ENCODE assay signal across 9 cellular contexts in genomic region chr2:68156419-68156818, GRCh38. TPM values are rescaled to one million over a fixed set of nuclear protein-coding genes. Genes with fewer than 3 reads are reported as not detected.
DNase-seq lines count a peak whose midpoint lies in the region; ATAC-seq, FAIRE-seq and TF ChIP-seq lines count a peak whose summit lies in the region.
"Had no signal": no experiment of that assay in that cellular context is flagged by ENCODE, and none has a peak within 500 bp of the region (broad histone marks: within the 10 kb centered on the region; RNA-seq: fewer than 3 reads in every experiment).

No MANE protein-coding gene starts in this region.

- no peak for DNase-seq in cardiac muscle cell (ENCODE audit: low read depth in 1 of 2, low spot score in 1 of 2)
- DNase-seq in Right ventricle myocardium superior = no peak
- no peak for DNase-seq in GM12878 (ENCODE audit: low read depth, low spot score)
- DNase-seq in memory B cell (ENCODE audit: low spot score in 2 of 2) = no peak
- no peak for DNase-seq in RCC 7860 (ENCODE audit: low spot score)
- DNase-seq in cerebellar nuclear complex (lab: John Stamatoyannopoulos, UW) = no peak
- no peak for DNase-seq in SKM-1 (lab: John Stamatoyannopoulos, UW; ENCODE audit: unreplicated experiment)

- H3K9me3 ChIP-seq in cardiac muscle cell (ENCODE audit: low read depth) (no peaks in the 10 kb centered on the region), GM12878 (replicated peaks; ENCODE audit: control insufficient read depth, insufficient read depth, low read length) (no peaks in the 10 kb centered on the region)

- H3K4me3 Mint-ChIP-seq in memory B cell = peak overlapping the region; percentile 99

- in situ Hi-C loops in GM12878 (cut with MboI) = no loop called here

- no peak for TF ChIP-seq RAD21 in GM12878 (IDR thresholded peaks at IDR 0.05; ENCODE audit: insufficient read depth, low read depth, low read length)

- H3K4me2 ChIP-seq in GM12878 (ENCODE audit: control insufficient read depth, insufficient read depth) = peak overlapping the region; percentile 91

- CTCF ChIA-PET in GM12878 (lab: Yijun Ruan, JAX) = interaction anchor here (0.7 to 3.6 kb wide), 8 partner anchors 20 to 307 kb away, joined by 3 to 25 read pairs (median 4); partner anchors contain the start of gene PPP3R1

- H4K20me1 ChIP-seq in GM12878 (ENCODE audit: control insufficient read depth, insufficient read depth) = no peaks in the 10 kb centered on the region

- peaks cover 13% of the 10 kb centered on the region for H3K36me3 ChIP-seq in cardiac muscle cell
- H3K36me3 ChIP-seq in GM12878 (ENCODE audit: control insufficient read depth in 2 of 2, insufficient read depth in 2 of 2, low read length in 1 of 2) = peaks cover 0 to 7% of the 10 kb centered on the region in 2 experiments; a peak in 2 of 4 replicates
- H3K36me3 ChIP-seq in urinary bladder (ENCODE audit: insufficient read depth) = no peaks in the 10 kb centered on the region

- H3K9me3 Mint-ChIP-seq in memory B cell = no peaks in the 10 kb centered on the region

- no peak for ATAC-seq in Right ventricle myocardium superior (ENCODE audit: poor library complexity)
- ATAC-seq in GM12878 = no peak
- ATAC-seq in memory B cell (ENCODE audit: low read depth) = no peak

- H3K79me2 ChIP-seq in GM12878 (ENCODE audit: control insufficient read depth, insufficient read depth, low read length) = peaks cover 40% of the 10 kb centered on the region

- TF ChIP-seq CTCF in cardiac muscle cell (IDR thresholded peaks at IDR 0.05; ENCODE audit: low read depth, low read length) (no peak), GM12878 (IDR thresholded peaks at IDR 0.05 in 2 of 3, conservative IDR thresholded peaks at IDR 0.05 in 1 of 3; ENCODE audit: control insufficient read depth in 2 of 3, extremely low read depth in 1 of 3, insufficient read depth in 1 of 3, low read depth in 3 of 3, low read length in 3 of 3) (no peak)

- TF ChIP-seq POLR2A in GM12878 (IDR thresholded peaks at IDR 0.05; ENCODE audit: low read depth, low read length) = no peak

- no peaks in the 10 kb centered on the region for H3K27me3 Mint-ChIP-seq in memory B cell

- H3K4me1 Mint-ChIP-seq in memory B cell = peaks cover 24% of the 10 kb centered on the region

- H3K27ac Mint-ChIP-seq in memory B cell = peak overlapping the region; percentile 100

- BruUV-seq in GM12878 (replicated peaks; lab: Mats Ljungman, UMichigan) = no TSS peak

- SMC1A ChIA-PET in GM12878 (lab: Charles Lee; ENCODE audit: uncharacterized antibody, unreplicated experiment) = interaction anchor here (0.8 to 2.1 kb wide), 12 partner anchors 12 to 127 kb away, joined by 3 to 12 read pairs (median 6); partner anchors contain the start of gene PPP3R1

- POLR2A ChIA-PET in GM12878 (lab: Charles Lee) = interaction anchor here (0.7 to 1.2 kb wide), 3 partner anchors 12 to 94 kb away, joined by 3 to 5 read pairs (median 4); partner anchors contain the start of gene C1D

- peak overlapping the region; percentile 97; the same call in 1 of the 2 replicates for H2AFZ ChIP-seq in GM12878 (ENCODE audit: control insufficient read depth, low read depth, low read length)

- intact Hi-C loops in Right ventricle myocardium superior (cut with DNase I) (no loop called here), GM12878 (cut with micrococcal nuclease; ENCODE audit: unreplicated experiment) (loop anchor here (2.0 kb wide), 1 partner anchor 36 kb away; no protein-coding TSS in a partner anchor)

- FAIRE-seq in GM12878 (lab: Jason Lieb, UNC) (no peak), RCC 7860 (lab: Jason Lieb, UNC) (no peak)
- FAIRE-seq: G401.6 had no signal

- peaks cover 11% of the 10 kb centered on the region for H3K36me3 Mint-ChIP-seq in memory B cell

- TF ChIP-seq EP300 in GM12878 (IDR thresholded peaks at IDR 0.05; ENCODE audit: borderline replicate concordance in 1 of 2, control insufficient read depth in 1 of 2, low read depth in 2 of 2, low read length in 2 of 2) = no peak

- WGBS in GM12878 (ENCODE audit: insufficient coverage, insufficient replicate concordance, low lambda C conversion rate, missing lambda C conversion rate) = 0% methylated on average over 3 of the region's 3 CpGs
- WGBS in urinary bladder = 8% methylated on average over 3 of the region's 3 CpGs

- peak overlapping the region; percentile 87 for H3K9ac ChIP-seq in GM12878 (ENCODE audit: control insufficient read depth, insufficient read depth, low read length)

- RAD21 ChIA-PET in GM12878 (lab: Charles Lee; ENCODE audit: unreplicated experiment) = interaction anchor here (0.9 to 3.6 kb wide), 5 partner anchors 29 to 307 kb away, joined by 3 to 13 read pairs (median 3); no protein-coding TSS in a partner anchor

- peaks cover 17% of the 10 kb centered on the region for H3K4me1 ChIP-seq in cardiac muscle cell (ENCODE audit: low read depth)
- peaks cover 10% of the 10 kb centered on the region for H3K4me1 ChIP-seq in GM12878 (ENCODE audit: control insufficient read depth, insufficient read depth, low read length)
- H3K4me1 ChIP-seq in urinary bladder (ENCODE audit: insufficient read depth) = no peaks in the 10 kb centered on the region

- peak overlapping the region; percentile 98 for H3K27ac ChIP-seq in cardiac muscle cell
- H3K27ac ChIP-seq in GM12878 (ENCODE audit: control insufficient read depth, insufficient read depth) = peak overlapping the region; percentile 97; the same call in 1 of the 2 replicates
- no peak overlapping the region for H3K27ac ChIP-seq in urinary bladder (ENCODE audit: low read depth)

- no peaks in the 10 kb centered on the region for H3K27me3 ChIP-seq in cardiac muscle cell
- no peaks in the 10 kb centered on the region for H3K27me3 ChIP-seq in GM12878 (replicated peaks in 1 of 2; ENCODE audit: control insufficient read depth in 2 of 2, insufficient read depth in 2 of 2, low read length in 1 of 2)

- H3K4me3 ChIP-seq in cardiac muscle cell (peak overlapping the region; percentile 57), GM12878 (peak overlapping the region; percentile 98), urinary bladder (ENCODE audit: low read depth, low read length) (peak overlapping the region; percentile 73)

TF ChIP-seq in GM12878, 131 proteins besides CTCF, POLR2A, EP300 and RAD21 (continues in another document):
- TF ChIP-seq IRF5 (IDR thresholded peaks at IDR 0.05; ENCODE audit: borderline replicate concordance) (no peak), EZH2 (IDR thresholded peaks at IDR 0.05; ENCODE audit: borderline replicate concordance, control insufficient read depth, low read depth, low read length) (no peak), CREB1 (IDR thresholded peaks at IDR 0.05; ENCODE audit: low read depth) (no peak), MTA3 (IDR thresholded peaks at IDR 0.05; ENCODE audit: borderline replicate concordance, low read length) (no peak), ZNF622 (IDR thresholded peaks at IDR 0.05) (no peak), USF1 (IDR thresholded peaks at IDR 0.05; ENCODE audit: borderline replicate concordance, extremely low read length, insufficient read depth, low read depth, low read length) (no peak)

RNA-seq across cellular contexts. Expression of gene PNO1, which starts 1.3 kb away (rescaled TPM):
- total RNA-seq in cardiac muscle cell (10.7 and 19.3 TPM in 2 replicates), Right ventricle myocardium superior (6.7 TPM), GM12878 (2014; rRNA removed) (30.3 and 30.8 TPM in 2 replicates), GM12878 (2014; rRNA removed; fragmentation: Illumina TruSeq; extraction: Trizol) (29.1 and 30.2 TPM in 2 replicates), GM12878 (2021) (21.8 and 23.7 TPM in 2 replicates), urinary bladder (11.2 TPM)
- polyA plus RNA-seq in cardiac muscle cell (18.5 and 22.6 TPM in 2 replicates), GM12878 (2011; rRNA removed) (18.8 and 21.9 TPM in 2 replicates), GM12878 (2014; fragmentation: Illumina TruSeq; extraction: Trizol) (33.4 and 34.2 TPM in 2 replicates), GM12878 (2014; fragmentation: Nextera tagmentation; extraction: Ambion mirVana) (10 to 100 TPM in 1 of 2 experiments, 1 to 10 TPM in 1; 9.7 to 18.5 TPM), GM12878 (2014; rRNA removed) (31.2 and 34.4 TPM in 2 replicates), GM12878 (2016; fragmentation: Nextera tagmentation; extraction: Ambion mirVana) (10 to 100 TPM; 57.2 to 60.2 TPM), urinary bladder (14.3 TPM)
- 6.5 and 7.3 TPM in 2 replicates for total RNA-seq in GM12878 (2013; cell fraction: nucleolus; rRNA removed)
- polyA plus RNA-seq in GM12878 (2011; ENCODE audit: low read depth) = 15.7 TPM
- 12.3 and 15.0 TPM in 2 replicates for polyA plus RNA-seq in GM12878 (2011; cell fraction: cytosol; rRNA removed)
- 4.2 and 10.1 TPM in 2 replicates for polyA plus RNA-seq in GM12878 (2011; cell fraction: nucleus; rRNA removed)
- polyA plus RNA-seq in GM12878 (2012) = 12.3 and 16.4 TPM in 2 replicates
- 3.8 and 4.2 TPM in 2 replicates for polyA minus RNA-seq in GM12878 (2011; rRNA and poly(A)+ RNA removed)
- polyA minus RNA-seq in GM12878 (2011; cell fraction: cytosol; rRNA and poly(A)+ RNA removed) = 3.1 and 4.8 TPM in 2 replicates
- 2.5 and 3.8 TPM in 2 replicates for polyA minus RNA-seq in GM12878 (2011; cell fraction: nucleus; rRNA and poly(A)+ RNA removed)
